Comparison of ENCODE assay signal across 8 cellular contexts in genomic region chr13:21849323-21849722, GRCh38.
DNase-seq lines count a peak whose midpoint lies in the region; ATAC-seq and TF ChIP-seq lines count a peak whose summit lies in the region.

No MANE protein-coding gene starts in this region.

- no peak overlapping the region for H3K27ac Mint-ChIP-seq in progenitor cell of endocrine pancreas

- H3K36me3 Mint-ChIP-seq in progenitor cell of endocrine pancreas (ENCODE audit: insufficient read depth): no peaks in the 10 kb centered on the region

- H3K4me1 Mint-ChIP-seq in progenitor cell of endocrine pancreas (ENCODE audit: low read depth): no peaks in the 10 kb centered on the region

- no peaks in the 10 kb centered on the region for H3K27me3 Mint-ChIP-seq in progenitor cell of endocrine pancreas

- DNase-seq in COR-L47 (lab: John Stamatoyannopoulos, UW) (peak; percentile 4), OCI-M1 (lab: John Stamatoyannopoulos, UW) (peak; percentile 46), epithelial cell of esophagus (ENCODE audit: low read depth) (peak; percentile 40), progenitor cell of endocrine pancreas (ENCODE audit: low spot score, unreplicated experiment) (no peak), 8988T (no peak)

- peaks cover 7% of the 10 kb centered on the region for H3K9me3 Mint-ChIP-seq in progenitor cell of endocrine pancreas (ENCODE audit: low read depth)

- ATAC-seq in GM18861 (IDR thresholded peaks at IDR 0.05; ENCODE audit: unreplicated experiment) (peak; percentile 90), HG03280 (IDR thresholded peaks at IDR 0.05; ENCODE audit: unreplicated experiment) (peak; percentile 86), HG03025 (IDR thresholded peaks at IDR 0.05; ENCODE audit: low FRiP score, unreplicated experiment) (no peak)

- no peak overlapping the region for H3K4me3 Mint-ChIP-seq in progenitor cell of endocrine pancreas (ENCODE audit: low read depth)

- TF ChIP-seq CTCF in epithelial cell of esophagus (IDR thresholded peaks at IDR 0.05; ENCODE audit: insufficient read depth, low read depth, low read length, missing control alignments) (peak; percentile 56), progenitor cell of endocrine pancreas (IDR thresholded peaks at IDR 0.05; ENCODE audit: unreplicated experiment) (peak; percentile 62)

- no peak overlapping the region for H3K4me3 ChIP-seq in epithelial cell of esophagus (ENCODE audit: low read length)

Comparison
In these comparisons a context has a peak if more than half of its experiments do, and no peak if none do; other contexts are left out.
1. DNase-seq: peak in COR-L47 (single experiment), OCI-M1 (single experiment) and epithelial cell of esophagus (single experiment); none in progenitor cell of endocrine pancreas (single experiment) and 8988T (single experiment).